Comparison of ENCODE assay signal across 9 cellular contexts in genomic region chr19:19410553-19411550, GRCh38. TPM values are rescaled to one million over a fixed set of nuclear protein-coding genes. Genes with fewer than 3 reads are reported as not detected.
DNase-seq lines count a peak whose midpoint lies in the region; ATAC-seq and TF ChIP-seq lines count a peak whose summit lies in the region.
"Had no signal": no experiment of that assay in that cellular context is flagged by ENCODE, and none has a peak within 500 bp of the region (broad histone marks: within the 10 kb centered on the region; RNA-seq: fewer than 3 reads in every experiment).

No MANE protein-coding gene starts in this region.

- H3K27me3 Mint-ChIP-seq in activated naive CD8-positive, alpha-beta T cell treated with anti-CD3 and anti-CD28 coated beads for 36 hours = no peaks in the 10 kb centered on the region

- peak overlapping the region; percentile 37 for H3K4me3 Mint-ChIP-seq in activated naive CD8-positive, alpha-beta T cell treated with anti-CD3 and anti-CD28 coated beads for 36 hours

- peaks cover 54% of the 10 kb centered on the region for H3K36me3 Mint-ChIP-seq in activated naive CD8-positive, alpha-beta T cell treated with anti-CD3 and anti-CD28 coated beads for 36 hours

- TF ChIP-seq POLR2A in GM18505 (IDR thresholded peaks at IDR 0.05; ENCODE audit: borderline replicate concordance, extremely low read depth, insufficient read depth, insufficient read length) = no peak

- H3K4me1 Mint-ChIP-seq in activated naive CD8-positive, alpha-beta T cell treated with anti-CD3 and anti-CD28 coated beads for 36 hours = peaks cover 70% of the 10 kb centered on the region

- peak overlapping the region; percentile 64 for H3K27ac Mint-ChIP-seq in activated naive CD8-positive, alpha-beta T cell treated with anti-CD3 and anti-CD28 coated beads for 36 hours

- ATAC-seq in GM18505 (IDR thresholded peaks at IDR 0.05; ENCODE audit: unreplicated experiment) = peak; percentile 42
- ATAC-seq in HG03565 (IDR thresholded peaks at IDR 0.05; ENCODE audit: unreplicated experiment) = peak; percentile 38
- no peak for ATAC-seq in HG02798 (IDR thresholded peaks at IDR 0.05; ENCODE audit: poor library complexity, unreplicated experiment)

- peak; percentile 55 for DNase-seq in activated naive CD8-positive, alpha-beta T cell treated with anti-CD3 and anti-CD28 coated beads for 36 hours
- DNase-seq in stimulated activated CD4-positive, alpha-beta T cell treated with anti-CD3 and anti-CD28 coated beads, Interleukin-12 subunit alpha, Interleukin-12 subunit beta, amount 100 ng/mL, for 4 hours = peak; percentile 13
- DNase-seq in KG1 (lab: John Stamatoyannopoulos, UW) (no peak), epidermal melanocyte (ENCODE audit: insufficient read length, low spot score) (no peak), SKM-1 treated with dmso at 0.1 percent for 144 hours (lab: John Stamatoyannopoulos, UW; ENCODE audit: unreplicated experiment) (no peak)
- DNase-seq: Karpas-422 had no signal

- no peaks in the 10 kb centered on the region for H3K9me3 Mint-ChIP-seq in activated naive CD8-positive, alpha-beta T cell treated with anti-CD3 and anti-CD28 coated beads for 36 hours

RNA-seq across cellular contexts. Expression of gene GATAD2A, which starts 5.4 kb away (rescaled TPM):
- 100 to 1,000 TPM; 196 to 202 TPM for total RNA-seq in activated naive CD8-positive, alpha-beta T cell treated with anti-CD3 and anti-CD28 coated beads for 36 hours

Comparison
In these comparisons a context has a peak if more than half of its experiments do, and no peak if none do; other contexts are left out.
1. DNase-seq: peak in activated naive CD8-positive, alpha-beta T cell treated with anti-CD3 and anti-CD28 coated beads for 36 hours (single experiment) and stimulated activated CD4-positive, alpha-beta T cell treated with anti-CD3 and anti-CD28 coated beads, Interleukin-12 subunit alpha, Interleukin-12 subunit beta, amount 100 ng/mL, for 4 hours (single experiment); none in KG1 (single experiment), epidermal melanocyte (single experiment) and SKM-1 treated with dmso at 0.1 percent for 144 hours (single experiment).